16 cellular contexts compared by ENCODE assay signal in genomic region chr22:20863356-20863755, GRCh38.
"Had no signal": no experiment of that assay in that cellular context is flagged by ENCODE, and none has a peak within 500 bp of the region (broad histone marks: within the 10 kb centered on the region; RNA-seq: fewer than 3 reads in every experiment).

No MANE protein-coding gene starts in this region.

- H3K27ac ChIP-seq: epithelial cell of prostate, neutrophil, tibial nerve, VCaP had no signal

- H3K9me3 ChIP-seq: gastrocnemius medialis, heart right ventricle, neutrophil, tibial nerve had no signal

- DNase-seq: activated CD4-positive, alpha-beta memory T cell treated with anti-CD3 and anti-CD28 coated beads for 36 hours; activated naive CD8-positive, alpha-beta T cell treated with anti-CD3 and anti-CD28 coated beads, Interleukin-2, amount 50 U/mL, for 24 hours; activated T-cell treated with anti-CD3 and anti-CD28 coated beads, Interleukin-2, amount 50 U/mL, for 72 hours; effector memory CD4-positive, alpha-beta T cell; gastrocnemius medialis; heart right ventricle; left ventricle myocardium superior; mesendoderm; T-helper 9 cell had no signal

- H3K27ac Mint-ChIP-seq: activated CD4-positive, alpha-beta memory T cell treated with anti-CD3 and anti-CD28 coated beads for 36 hours; activated naive CD8-positive, alpha-beta T cell treated with anti-CD3 and anti-CD28 coated beads, Interleukin-2, amount 50 U/mL, for 24 hours; activated T-cell treated with anti-CD3 and anti-CD28 coated beads, Interleukin-2, amount 50 U/mL, for 72 hours had no signal

- H3K4me3 Mint-ChIP-seq: activated CD4-positive, alpha-beta memory T cell treated with anti-CD3 and anti-CD28 coated beads for 36 hours; activated naive CD8-positive, alpha-beta T cell treated with anti-CD3 and anti-CD28 coated beads, Interleukin-2, amount 50 U/mL, for 24 hours; activated T-cell treated with anti-CD3 and anti-CD28 coated beads, Interleukin-2, amount 50 U/mL, for 72 hours; stimulated activated effector memory CD8-positive, alpha-beta T cell treated with anti-CD3 and anti-CD28 coated beads, Interleukin-12 subunit alpha, Interleukin-12 subunit beta, amount 100 ng/mL, for 72 hours had no signal

- H3K9me3 Mint-ChIP-seq: activated CD4-positive, alpha-beta memory T cell treated with anti-CD3 and anti-CD28 coated beads for 36 hours; activated naive CD8-positive, alpha-beta T cell treated with anti-CD3 and anti-CD28 coated beads, Interleukin-2, amount 50 U/mL, for 24 hours; activated T-cell treated with anti-CD3 and anti-CD28 coated beads, Interleukin-2, amount 50 U/mL, for 72 hours; stimulated activated effector memory CD8-positive, alpha-beta T cell treated with anti-CD3 and anti-CD28 coated beads, Interleukin-12 subunit alpha, Interleukin-12 subunit beta, amount 100 ng/mL, for 72 hours had no signal

- H3K27me3 Mint-ChIP-seq: activated CD4-positive, alpha-beta memory T cell treated with anti-CD3 and anti-CD28 coated beads for 36 hours; activated naive CD8-positive, alpha-beta T cell treated with anti-CD3 and anti-CD28 coated beads, Interleukin-2, amount 50 U/mL, for 24 hours had no signal

- H3K27me3 ChIP-seq: gastrocnemius medialis, heart right ventricle, neutrophil, tibial nerve had no signal

- H3K4me3 ChIP-seq: coronary artery, gastrocnemius medialis, heart right ventricle, smooth muscle cell, tibial nerve had no signal
